Comparison of ENCODE assay signal across 1 cellular context in the genomic region with DNA sequence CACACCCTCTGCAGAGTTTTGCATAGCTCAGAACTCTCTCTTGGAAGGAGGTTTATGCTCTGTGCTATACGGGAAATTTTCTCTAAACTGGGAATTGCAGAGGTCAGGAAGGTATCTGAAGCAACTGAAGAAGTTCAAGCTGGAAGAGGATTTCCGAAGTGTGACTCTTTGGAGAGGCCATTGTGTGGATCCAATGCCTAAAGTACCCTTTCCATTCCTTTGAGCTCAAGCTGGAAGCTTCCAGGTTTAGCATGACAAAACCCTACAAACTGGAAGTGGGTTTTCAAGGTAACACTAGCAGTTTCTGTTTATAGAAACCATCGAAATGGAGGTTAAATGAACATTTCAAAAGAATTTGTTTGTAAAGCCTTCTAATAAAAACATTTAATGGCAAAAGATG.
TF ChIP-seq lines count a peak whose summit lies in the region.

No MANE protein-coding gene starts in this region.

TF ChIP-seq in H1, 55 proteins besides CTCF, POLR2A, EP300 and RAD21:
- TF ChIP-seq MAFK (IDR thresholded peaks at IDR 0.05; ENCODE audit: low read depth, low read length) (no peak), SUZ12 (IDR thresholded peaks at IDR 0.05; ENCODE audit: low read length) (no peak), CREB1 (IDR thresholded peaks at IDR 0.05) (no peak), CEBPB (IDR thresholded peaks at IDR 0.05; ENCODE audit: low read depth, low read length) (no peak), BACH1 (IDR thresholded peaks at IDR 0.05; ENCODE audit: low read length) (no peak), RNF2 (IDR thresholded peaks at IDR 0.05; ENCODE audit: borderline replicate concordance, low read depth, low read length, missing control alignments, poor library complexity, severe bottlenecking) (no peak), RXRA (IDR thresholded peaks at IDR 0.05; ENCODE audit: insufficient read depth, low read depth, low read length) (no peak), RFX5 (IDR thresholded peaks at IDR 0.05; ENCODE audit: borderline replicate concordance, low read depth, low read length) (no peak), BRCA1 (IDR thresholded peaks at IDR 0.05; ENCODE audit: low read depth, low read length) (no peak), CHD1 (IDR thresholded peaks at IDR 0.05; ENCODE audit: low read depth, low read length) (no peak), CBX5 (IDR thresholded peaks at IDR 0.05; ENCODE audit: low read depth, low read length) (no peak), SIN3A (conservative IDR thresholded peaks at IDR 0.05 in 1 of 2, IDR thresholded peaks at IDR 0.05 in 1 of 2; ENCODE audit: low read depth in 1 of 2, low read length in 2 of 2) (no peak), SRF (IDR thresholded peaks at IDR 0.05; ENCODE audit: low read depth, low read length) (no peak)
- TF ChIP-seq, protein P1, sequence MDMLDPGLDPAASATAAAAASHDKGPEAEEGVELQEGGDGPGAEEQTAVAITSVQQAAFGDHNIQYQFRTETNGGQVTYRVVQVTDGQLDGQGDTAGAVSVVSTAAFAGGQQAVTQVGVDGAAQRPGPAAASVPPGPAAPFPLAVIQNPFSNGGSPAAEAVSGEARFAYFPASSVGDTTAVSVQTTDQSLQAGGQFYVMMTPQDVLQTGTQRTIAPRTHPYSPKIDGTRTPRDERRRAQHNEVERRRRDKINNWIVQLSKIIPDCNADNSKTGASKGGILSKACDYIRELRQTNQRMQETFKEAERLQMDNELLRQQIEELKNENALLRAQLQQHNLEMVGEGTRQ (IDR thresholded peaks at IDR 0.05; ENCODE audit: low read length): no peak
TF ChIP-seq in H1: peak in this region for 0.
